Comparison of ENCODE assay signal across 22 cellular contexts in genomic region chr1:169149555-169150286, GRCh38. TPM values are rescaled to one million over a fixed set of nuclear protein-coding genes. Genes with fewer than 3 reads are reported as not detected.
DNase-seq lines count a peak whose midpoint lies in the region; ATAC-seq and TF ChIP-seq lines count a peak whose summit lies in the region.
"Had no signal": no experiment of that assay in that cellular context is flagged by ENCODE, and none has a peak within 500 bp of the region (broad histone marks: within the 10 kb centered on the region; RNA-seq: fewer than 3 reads in every experiment).

No MANE protein-coding gene starts in this region.

- ATAC-seq in T-helper 17 cell, result no peak
- ATAC-seq: SK-N-SH treated with all-trans-retinoic acid at 6 μM for 48 hours had no signal

- DNase-seq in amniotic epithelial cell (ENCODE audit: low read depth) (peak; percentile 37), fibroblast of mammary gland (ENCODE audit: low read depth) (peak; percentile 25), iris pigment epithelial cell (ENCODE audit: low read depth) (peak; percentile 54), GM20000 (ENCODE audit: low spot score) (no peak), NCI-H146 treated with DMSO at 0.1 percent for 48 hours (lab: John Stamatoyannopoulos, UW; ENCODE audit: unreplicated experiment) (no peak), NCI-H1105 (lab: John Stamatoyannopoulos, UW) (no peak), T-helper 17 cell (no peak)
- DNase-seq: ACHN; CD4-positive, CD25-positive, alpha-beta regulatory T cell; DMS153; DND-41; HCEC 1CT; Karpas-422; NCI-H1092 treated with DMSO at 0.1 percent for 48 hours; NCI-H1436 treated with DMSO at 0.1 percent for 48 hours; NCI-H2029; NCI-H446; NCI-H524 treated with DMSO at 0.1 percent for 48 hours; NCI-H774; SJCRH30 had no signal

- no peaks in the 10 kb centered on the region for H3K27me3 Mint-ChIP-seq in T-helper 17 cell
- H3K27me3 Mint-ChIP-seq: CD4-positive, CD25-positive, alpha-beta regulatory T cell had no signal

- no peaks in the 10 kb centered on the region for H3K4me1 Mint-ChIP-seq in T-helper 17 cell
- H3K4me1 Mint-ChIP-seq: CD4-positive, CD25-positive, alpha-beta regulatory T cell had no signal

- TF ChIP-seq CTCF in fibroblast of mammary gland (conservative IDR thresholded peaks at IDR 0.05; ENCODE audit: control insufficient read depth, insufficient read depth, low read depth, low read length) (no peak), GM20000 (IDR thresholded peaks at IDR 0.05; ENCODE audit: extremely low read depth, missing control alignments) (no peak)

- H3K9me3 ChIP-seq in T-helper 17 cell (ENCODE audit: control insufficient read depth, low read length, poor library complexity, severe bottlenecking), result no peaks in the 10 kb centered on the region
- H3K9me3 ChIP-seq: BLaER1, SJCRH30 had no signal

- no peak overlapping the region for H3K4me3 ChIP-seq in fibroblast of mammary gland (ENCODE audit: control insufficient read depth, low read depth, low read length)
- H3K4me3 ChIP-seq: BLaER1, SJCRH30 had no signal

- peaks cover 3% of the 10 kb centered on the region for H3K36me3 Mint-ChIP-seq in T-helper 17 cell (ENCODE audit: low read depth)
- H3K36me3 Mint-ChIP-seq: CD4-positive, CD25-positive, alpha-beta regulatory T cell had no signal

- no peak overlapping the region for H3K27ac Mint-ChIP-seq in T-helper 17 cell
- H3K27ac Mint-ChIP-seq: CD4-positive, CD25-positive, alpha-beta regulatory T cell had no signal

- no peak overlapping the region for H3K4me3 Mint-ChIP-seq in T-helper 17 cell
- H3K4me3 Mint-ChIP-seq: CD4-positive, CD25-positive, alpha-beta regulatory T cell had no signal

RNA-seq across cellular contexts. Expression of gene ATP1B1, which starts 43.2 kb away (rescaled TPM):
- 1 to 10 TPM; 3.5 to 7.1 TPM for total RNA-seq in T-helper 17 cell

Comparison
In these comparisons a context has a peak if more than half of its experiments do, and no peak if none do; other contexts are left out.
1. DNase-seq: peak in amniotic epithelial cell (single experiment), fibroblast of mammary gland (single experiment) and iris pigment epithelial cell (single experiment); none in GM20000 (single experiment), NCI-H146 treated with DMSO at 0.1 percent for 48 hours (single experiment), NCI-H1105 (single experiment) and T-helper 17 cell (0 of 3).